Comparison of ENCODE assay signal across 10 cellular contexts in genomic region chr1:248810727-248811513, GRCh38. TPM values are rescaled to one million over a fixed set of nuclear protein-coding genes. Genes with fewer than 3 reads are reported as not detected.
DNase-seq lines count a peak whose midpoint lies in the region; ATAC-seq and TF ChIP-seq lines count a peak whose summit lies in the region.
"Had no signal": no experiment of that assay in that cellular context is flagged by ENCODE, and none has a peak within 500 bp of the region (broad histone marks: within the 10 kb centered on the region; RNA-seq: fewer than 3 reads in every experiment).

No MANE protein-coding gene starts in this region.

- no peak for DNase-seq in Panc1 (ENCODE audit: low read depth, low spot score)
- peak; percentile 39 for DNase-seq in fibroblast of pulmonary artery (ENCODE audit: low read depth)
- no peak for DNase-seq in stimulated activated naive CD4-positive, alpha-beta T cell (lab: John Stamatoyannopoulos, UW)
- DNase-seq in NCI-H2227 (lab: John Stamatoyannopoulos, UW; ENCODE audit: unreplicated experiment) = no peak
- no peak for DNase-seq in G401 (ENCODE audit: low spot score)
- DNase-seq: activated CD8-positive, alpha-beta memory T cell treated with anti-CD3 and anti-CD28 coated beads, Interleukin-2, amount 10 ng/mL, durations not matched to agents 7 days and 5 days; stimulated activated CD4-positive, alpha-beta T cell treated with anti-CD3 and anti-CD28 coated beads, Interleukin-2, amount 100 ng/mL, for 24 hours had no signal

- TSS peak; percentile 47 for BruUV-seq in Panc1 (replicated peaks; lab: Mats Ljungman, UMichigan)

- TF ChIP-seq CTCF in Panc1 (IDR thresholded peaks at IDR 0.05) (no peak), fibroblast of pulmonary artery (IDR thresholded peaks at IDR 0.05; ENCODE audit: low read length, missing control alignments) (no peak), neutrophil (IDR thresholded peaks at IDR 0.05) (no peak)

- no peaks in the 10 kb centered on the region for H3K27me3 ChIP-seq in BLaER1 treated with 17β-estradiol and CSF1 and Interleukin-3, amounts not matched to agents 10 nM and 100 nM
- H3K27me3 ChIP-seq in Panc1 (ENCODE audit: control insufficient read depth, insufficient read depth, low read length) (no peaks in the 10 kb centered on the region), neutrophil (no peaks in the 10 kb centered on the region)

- peak overlapping the region in 7 of 10 experiments; percentile 19 to 47 (median 23); a peak in 10 of 20 replicates for H3K4me3 ChIP-seq in BLaER1 treated with 17β-estradiol and CSF1 and Interleukin-3, amounts not matched to agents 10 nM and 100 nM
- H3K4me3 ChIP-seq in Panc1 (ENCODE audit: low read depth in 2 of 2, low read length in 2 of 2) (no peak overlapping the region), fibroblast of pulmonary artery (replicated peaks; ENCODE audit: low read depth, low read length) (no peak overlapping the region), neutrophil (ENCODE audit: low read depth in 1 of 2, low read length in 1 of 2) (no peak overlapping the region)

- intact Hi-C loops in Panc1 (cut with micrococcal nuclease; ENCODE audit: unreplicated experiment) = no loop called here

- H3K4me1 ChIP-seq in BLaER1 treated with 17β-estradiol and CSF1 and Interleukin-3, amounts not matched to agents 10 nM and 100 nM = peaks cover 61 to 95% (median 83%) of the 10 kb centered on the region in 10 experiments
- H3K4me1 ChIP-seq in Panc1 (ENCODE audit: control insufficient read depth, insufficient read depth, low read length) = no peaks in the 10 kb centered on the region
- H3K4me1 ChIP-seq in neutrophil (ENCODE audit: control insufficient read depth in 1 of 2, insufficient read depth in 1 of 2, low read depth in 1 of 2, low read length in 1 of 2) = peaks cover 87 to 94% of the 10 kb centered on the region in 2 experiments

- H4K20me1 ChIP-seq in BLaER1 treated with 17β-estradiol and CSF1 and Interleukin-3, amounts not matched to agents 10 nM and 100 nM = peaks cover 0 to 17% (median 0%) of the 10 kb centered on the region in 11 experiments; a peak in 5 of 22 replicates

- peak overlapping the region; percentile 68 to 96 (median 86) for H3K4me2 ChIP-seq in BLaER1 treated with 17β-estradiol and CSF1 and Interleukin-3, amounts not matched to agents 10 nM and 100 nM

- H3K36me3 ChIP-seq in BLaER1 treated with 17β-estradiol and CSF1 and Interleukin-3, amounts not matched to agents 10 nM and 100 nM = peaks cover 46 to 61% (median 49%) of the 10 kb centered on the region in 11 experiments
- H3K36me3 ChIP-seq in Panc1 (ENCODE audit: control insufficient read depth, insufficient read depth, low read length) (0 out of 2 replicates have a peak, but pooled peaks cover 3% of the 10 kb centered on the region), neutrophil (peaks cover 70% of the 10 kb centered on the region)

- peaks cover 0 to 8% (median 0%) of the 10 kb centered on the region in 11 experiments; a peak in 1 of 22 replicates for H3K9me3 ChIP-seq in BLaER1 treated with 17β-estradiol and CSF1 and Interleukin-3, amounts not matched to agents 10 nM and 100 nM (replicated peaks in 1 of 11)
- H3K9me3 ChIP-seq in Panc1 (ENCODE audit: control insufficient read depth, insufficient read depth, low read depth, low read length) = no peaks in the 10 kb centered on the region
- no peaks in the 10 kb centered on the region for H3K9me3 ChIP-seq in neutrophil

- CTCF ChIA-PET in Panc1 (lab: Charles Lee) = no interaction called here

- ATAC-seq in Panc1 (no peak), HG02763 (IDR thresholded peaks at IDR 0.05; ENCODE audit: unreplicated experiment) (no peak)
- ATAC-seq: activated CD8-positive, alpha-beta memory T cell treated with anti-CD3 and anti-CD28 coated beads, Interleukin-2, amount 10 ng/mL, durations not matched to agents 7 days and 5 days had no signal

- H3K27ac ChIP-seq in BLaER1 treated with 17β-estradiol and CSF1 and Interleukin-3, amounts not matched to agents 10 nM and 100 nM = peak overlapping the region in 9 of 11 experiments; percentile 46 to 94 (median 72); a peak in 18 of 22 replicates
- no peak overlapping the region for H3K27ac ChIP-seq in Panc1 (ENCODE audit: low read length)
- H3K27ac ChIP-seq in neutrophil = peak overlapping the region; percentile 71

- in situ Hi-C loops in Panc1 (cut with HindIII; ENCODE audit: low pct_unique_long_range_greater_than_20kb, low sequenced_read_pairs) (no loop called here), G401 (cut with HindIII; ENCODE audit: low sequenced_read_pairs) (no loop called here)

- POLR2A ChIA-PET in Panc1 (lab: Charles Lee) = no interaction called here

- peak overlapping the region; percentile 5 to 64 (median 50); a peak in 19 of 22 replicates for H3K9ac ChIP-seq in BLaER1 treated with 17β-estradiol and CSF1 and Interleukin-3, amounts not matched to agents 10 nM and 100 nM

RNA-seq across cellular contexts. Expression of gene SH3BP5L, which starts 14.8 kb away (rescaled TPM):
- 23.9 TPM for total RNA-seq in Panc1 (2021; ENCODE audit: unreplicated experiment)
- polyA plus RNA-seq in Panc1 (2012; ENCODE audit: insufficient read length) = 28.4 TPM
- total RNA-seq in G401 (2014; rRNA removed; shearing (Covaris generic)) = 23.1 and 24.6 TPM in 2 replicates

RNA-seq across cellular contexts. Expression of gene ZNF672, which starts 27.1 kb away (rescaled TPM):
- 36.2 TPM for total RNA-seq in Panc1 (2021; ENCODE audit: unreplicated experiment)
- 33.1 TPM for polyA plus RNA-seq in Panc1 (2012; ENCODE audit: insufficient read length)
- 57.1 and 63.1 TPM in 2 replicates for total RNA-seq in G401 (2014; rRNA removed; shearing (Covaris generic))

RNA-seq across cellular contexts. Expression of gene ZNF692, which starts 48.0 kb away (rescaled TPM):
- total RNA-seq in Panc1 (2021; ENCODE audit: unreplicated experiment) = 62.3 TPM
- polyA plus RNA-seq in Panc1 (2012; ENCODE audit: insufficient read length) = 64.1 TPM
- total RNA-seq in G401 (2014; rRNA removed; shearing (Covaris generic)) = 7.9 and 12.7 TPM in 2 replicates

RNA-seq across cellular contexts. Expression of gene LYPD8, which starts 55.4 kb away (rescaled TPM):
- total RNA-seq in Panc1 (2021; ENCODE audit: unreplicated experiment) = not detected
- not detected for polyA plus RNA-seq in Panc1 (2012; ENCODE audit: insufficient read length)
- not detected in 2 replicates for total RNA-seq in G401 (2014; rRNA removed; shearing (Covaris generic))
- total RNA-seq: activated CD8-positive, alpha-beta memory T cell treated with anti-CD3 and anti-CD28 coated beads, Interleukin-2, amount 10 ng/mL, durations not matched to agents 7 days and 5 days had no signal

Comparison
In these comparisons a context has a peak if more than half of its experiments do, and no peak if none do; other contexts are left out.
1. H3K4me3 ChIP-seq: peak in BLaER1 treated with 17β-estradiol and CSF1 and Interleukin-3, amounts not matched to agents 10 nM and 100 nM (7 of 10); none in Panc1 (0 of 2), fibroblast of pulmonary artery (single experiment) and neutrophil (0 of 2).